ENCODE assay signal across 6 cellular contexts in the genomic region with DNA sequence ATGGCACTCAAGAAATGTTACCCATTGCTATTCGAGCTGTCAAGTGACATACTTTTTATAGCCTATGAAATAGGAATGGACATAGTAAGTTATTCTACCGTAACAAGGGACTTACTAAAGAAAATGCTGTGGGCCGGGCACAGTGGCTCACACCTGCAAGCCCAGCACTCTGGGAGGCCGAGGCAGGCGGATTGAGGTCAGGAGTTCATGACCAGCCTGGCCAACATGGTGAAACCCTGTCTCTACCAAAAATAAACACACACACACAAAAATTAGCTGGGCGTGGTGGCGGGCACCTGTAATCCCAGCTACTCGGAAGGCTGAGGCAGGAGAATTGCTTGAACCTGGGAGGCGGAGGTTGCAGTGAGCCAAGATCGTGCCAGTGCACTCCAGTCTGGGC. TPM values are rescaled to one million over a fixed set of nuclear protein-coding genes. Genes with fewer than 3 reads are reported as not detected.
"Had no signal": no experiment of that assay in that cellular context is flagged by ENCODE, and none has a peak within 500 bp of the region (broad histone marks: within the 10 kb centered on the region; RNA-seq: fewer than 3 reads in every experiment).

No MANE protein-coding gene starts in this region.

RNA-seq across cellular contexts. Expression of a gene that starts 53.0 kb away (rescaled TPM):
- total RNA-seq: activated B cell treated with CpG ODN at 0.5 μM for 24 hours; activated CD8-positive, alpha-beta memory T cell treated with anti-CD3 and anti-CD28 coated beads for 36 hours; activated T-cell treated with anti-CD3 and anti-CD28 coated beads, Interleukin-2, amount 50 U/mL, for 4 hours; activated T-helper 1 cell treated with anti-CD3 and anti-CD28 coated beads, Interleukin-12 subunit alpha, Interleukin-12 subunit beta, Interleukin-2, Interleukin-4 antibody, amounts not matched to agents 30 ng/mL and 10 ng/mL and 1 ng/mL, durations not matched to agents 14 hours and 24 hours and 36 hours; body of pancreas had no signal
- polyA plus RNA-seq: aorta had no signal
